Comparison of ENCODE assay signal across 9 cellular contexts in genomic region chr3:115836944-115837343, GRCh38.
DNase-seq lines count a peak whose midpoint lies in the region; ATAC-seq and TF ChIP-seq lines count a peak whose summit lies in the region.
"Had no signal": no experiment of that assay in that cellular context is flagged by ENCODE, and none has a peak within 500 bp of the region (broad histone marks: within the 10 kb centered on the region; RNA-seq: fewer than 3 reads in every experiment).

No MANE protein-coding gene starts in this region.

- H3K4me2 ChIP-seq in MM.1S (ENCODE audit: low read depth, low read length) (no peak overlapping the region), mammary epithelial cell (ENCODE audit: insufficient read depth, low read depth, low read length) (no peak overlapping the region)

- H3K79me2 ChIP-seq in MM.1S (ENCODE audit: low read length) (no peaks in the 10 kb centered on the region), mammary epithelial cell (ENCODE audit: insufficient read depth, low read length) (no peaks in the 10 kb centered on the region)

- no peaks in the 10 kb centered on the region for H4K20me1 ChIP-seq in MM.1S (ENCODE audit: insufficient read depth, low read length)
- no peaks in the 10 kb centered on the region for H4K20me1 ChIP-seq in mammary epithelial cell (ENCODE audit: insufficient read depth, low read length)

- dilution Hi-C loops in mammary epithelial cell (cut with HindIII; ENCODE audit: low sequenced_read_pairs), result no loop called here

- POLR2A ChIA-PET in GM10248 (lab: Yijun Ruan, JAX), result no interaction called here

- ATAC-seq in activated T-cell treated with anti-CD3 and anti-CD28 coated beads, Interleukin-2, amount 50 U/mL, for 4 hours, result no peak
- no peak for ATAC-seq in HG03439 (IDR thresholded peaks at IDR 0.05; ENCODE audit: unreplicated experiment)

- no TSS peak for BruUV-seq in mammary epithelial cell (replicated peaks; lab: Mats Ljungman, UMichigan)

- H3K36me3 Mint-ChIP-seq in neural crest cell (ENCODE audit: low read depth), result peaks cover 23% of the 10 kb centered on the region
- H3K36me3 Mint-ChIP-seq in activated T-cell treated with anti-CD3 and anti-CD28 coated beads, Interleukin-2, amount 50 U/mL, for 4 hours (ENCODE audit: insufficient read depth), result no peaks in the 10 kb centered on the region

- no peak overlapping the region for H3K9ac ChIP-seq in MM.1S (ENCODE audit: low read length)
- H3K9ac ChIP-seq in mammary epithelial cell (ENCODE audit: insufficient read depth, low read length), result no peak overlapping the region

- no peaks in the 10 kb centered on the region for H3K9me3 Mint-ChIP-seq in neural crest cell
- H3K9me3 Mint-ChIP-seq in activated T-cell treated with anti-CD3 and anti-CD28 coated beads, Interleukin-2, amount 50 U/mL, for 4 hours, result no peaks in the 10 kb centered on the region
- H3K9me3 Mint-ChIP-seq: dendritic cell treated with granulocyte-macrophage colony-stimulating factor and Interleukin-4, amounts not matched to agents 40 ng/mL and 50 ng/mL, for 4 days had no signal

- H3F3A ChIP-seq in MM.1S (ENCODE audit: insufficient read depth, low read length), result no peaks in the 10 kb centered on the region

- H3K4me3 ChIP-seq in MM.1S (ENCODE audit: low read length) (no peak overlapping the region), mammary epithelial cell (replicated peaks in 1 of 3; ENCODE audit: insufficient read depth in 1 of 3, low read depth in 2 of 3, low read length in 3 of 3) (no peak overlapping the region)

- H3K4me1 ChIP-seq in MM.1S (ENCODE audit: low read length) (no peaks in the 10 kb centered on the region), mammary epithelial cell (ENCODE audit: insufficient read depth, low read length) (peaks cover 10% of the 10 kb centered on the region)

- in situ Hi-C loops in mammary epithelial cell (cut with MboI; ENCODE audit: low sequenced_read_pairs in 2 of 2), result no loop called here

- WGBS in mammary epithelial cell (ENCODE audit: low coverage, missing lambda C conversion rate), result 30% methylated on average over 3 of the region's 3 CpGs

- H3K27ac Mint-ChIP-seq in neural crest cell (ENCODE audit: unreplicated experiment), result no peak overlapping the region
- H3K27ac Mint-ChIP-seq: dendritic cell treated with granulocyte-macrophage colony-stimulating factor and Interleukin-4, amounts not matched to agents 40 ng/mL and 50 ng/mL, for 4 days had no signal

- H2AFZ ChIP-seq in MM.1S (ENCODE audit: low read length) (no peak overlapping the region), mammary epithelial cell (ENCODE audit: low read depth, low read length) (peak overlapping the region; percentile 5)

- CTCF ChIA-PET in GM10248 (lab: Yijun Ruan, JAX) (interaction anchor here (0.9 to 3.0 kb wide), 14 partner anchors 9 to 259 kb away, joined by 3 to 18 read pairs (median 6); no protein-coding TSS in a partner anchor), mammary epithelial cell (lab: Charles Lee; ENCODE audit: low non-redundant PET) (no interaction called here)

- TF ChIP-seq CTCF in GM10248 (IDR thresholded peaks at IDR 0.05; ENCODE audit: control extremely low read depth, extremely low read depth, low read depth, missing control alignments), result peak; percentile 41
- peak; percentile 57 for TF ChIP-seq CTCF in MM.1S (IDR thresholded peaks at IDR 0.05; ENCODE audit: low read length)
- TF ChIP-seq CTCF in mammary epithelial cell (conservative IDR thresholded peaks at IDR 0.05 in 1 of 2, IDR thresholded peaks at IDR 0.05 in 1 of 2; ENCODE audit: extremely low read depth in 1 of 2, insufficient read depth in 1 of 2, low read depth in 1 of 2, low read length in 2 of 2), result peak; percentile 67 to 70
- peak; percentile 72 for TF ChIP-seq CTCF in neural crest cell (conservative IDR thresholded peaks at IDR 0.05)

- H3K4me3 Mint-ChIP-seq in neural crest cell, result no peak overlapping the region
- H3K4me3 Mint-ChIP-seq in activated T-cell treated with anti-CD3 and anti-CD28 coated beads, Interleukin-2, amount 50 U/mL, for 4 hours, result no peak overlapping the region
- H3K4me3 Mint-ChIP-seq: dendritic cell treated with granulocyte-macrophage colony-stimulating factor and Interleukin-4, amounts not matched to agents 40 ng/mL and 50 ng/mL, for 4 days had no signal

- H3K27me3 Mint-ChIP-seq in neural crest cell (ENCODE audit: low read depth), result no peaks in the 10 kb centered on the region
- H3K27me3 Mint-ChIP-seq in activated T-cell treated with anti-CD3 and anti-CD28 coated beads, Interleukin-2, amount 50 U/mL, for 4 hours (ENCODE audit: low read depth), result peaks cover 2% of the 10 kb centered on the region
- H3K27me3 Mint-ChIP-seq: dendritic cell treated with granulocyte-macrophage colony-stimulating factor and Interleukin-4, amounts not matched to agents 40 ng/mL and 50 ng/mL, for 4 days had no signal

- no peaks in the 10 kb centered on the region for H3K9me2 ChIP-seq in MM.1S (replicated peaks; ENCODE audit: insufficient read depth, low read length)

- H3K4me1 Mint-ChIP-seq in neural crest cell, result no peaks in the 10 kb centered on the region
- H3K4me1 Mint-ChIP-seq in activated T-cell treated with anti-CD3 and anti-CD28 coated beads, Interleukin-2, amount 50 U/mL, for 4 hours (ENCODE audit: low read depth), result no peaks in the 10 kb centered on the region

- peak; percentile 23 for DNase-seq in GM10248 (ENCODE audit: extremely low spot score)
- peak; percentile 13 for DNase-seq in MM.1S
- no peak for DNase-seq in mammary epithelial cell
- no peak for DNase-seq in neural crest cell (ENCODE audit: low read depth, low spot score)
- no peak for DNase-seq in MV-4-11 (lab: John Stamatoyannopoulos, UW)
- no peak for DNase-seq in activated T-cell treated with anti-CD3 and anti-CD28 coated beads, Interleukin-2, amount 50 U/mL, for 4 hours
- no peak for DNase-seq in NCI-H2107 (lab: John Stamatoyannopoulos, UW)

- no peaks in the 10 kb centered on the region for H3K9me3 ChIP-seq in MM.1S (replicated peaks; ENCODE audit: insufficient read depth, low read length)
- H3K9me3 ChIP-seq in mammary epithelial cell (replicated peaks; ENCODE audit: insufficient read depth, low read length), result no peaks in the 10 kb centered on the region

- intact Hi-C loops in mammary epithelial cell (cut with micrococcal nuclease), result no loop called here

- H3K36me3 ChIP-seq in MM.1S (replicated peaks; ENCODE audit: insufficient read depth, low read length), result no peaks in the 10 kb centered on the region
- no peaks in the 10 kb centered on the region for H3K36me3 ChIP-seq in mammary epithelial cell (ENCODE audit: insufficient read depth, low read length)

- H3K27me3 ChIP-seq in MM.1S (replicated peaks; ENCODE audit: insufficient read depth, low read length) (no peaks in the 10 kb centered on the region), mammary epithelial cell (ENCODE audit: insufficient read depth, low read length) (no peaks in the 10 kb centered on the region)

- H3K27ac ChIP-seq in MM.1S (ENCODE audit: low read length) (no peak overlapping the region), mammary epithelial cell (ENCODE audit: insufficient read depth, low read depth, low read length) (no peak overlapping the region)

Comparison
In these comparisons a context has a peak if more than half of its experiments do, and no peak if none do; other contexts are left out.
1. DNase-seq: peak in GM10248 (single experiment) and MM.1S (single experiment); none in mammary epithelial cell (single experiment), neural crest cell (single experiment), MV-4-11 (single experiment), activated T-cell treated with anti-CD3 and anti-CD28 coated beads, Interleukin-2, amount 50 U/mL, for 4 hours (single experiment) and NCI-H2107 (single experiment).
2. Peak in every context shown above with its lines, with median percentiles within 50 percentile points of each other: CTCF ChIP-seq.